ENCODE assay signal across 1 cellular context in genomic region chr6:44219815-44220784, GRCh38.
A peak's percentile ranks its signal among the peaks of the same experiment; 100 is the strongest.
TF ChIP-seq lines count a peak whose summit lies in the region.

No MANE protein-coding gene starts in this region.

TF ChIP-seq in GM12878, 131 proteins besides CTCF, POLR2A, EP300 and RAD21:
- TF ChIP-seq EGR1 (IDR thresholded peaks at IDR 0.05; ENCODE audit: borderline replicate concordance in 1 of 2, low read depth in 2 of 2, low read length in 2 of 2) (0 out of 3 replicates have a peak, but pooled peaks of 1 of the 2 experiments have one; percentile 10), ATF3 (IDR thresholded peaks at IDR 0.05; ENCODE audit: borderline replicate concordance, extremely low read depth, low read depth, low read length) (no peak), BMI1 (IDR thresholded peaks at IDR 0.05; ENCODE audit: borderline replicate concordance) (no peak), MEF2B (IDR thresholded peaks at IDR 0.05; ENCODE audit: partially characterized antibody, poor library complexity, severe bottlenecking) (peak; percentile 80), SMC3 (IDR thresholded peaks at IDR 0.05; ENCODE audit: borderline replicate concordance, low read length) (no peak), SREBF1 (IDR thresholded peaks at IDR 0.05; ENCODE audit: low read length) (no peak)
- TF ChIP-seq, protein P1, sequence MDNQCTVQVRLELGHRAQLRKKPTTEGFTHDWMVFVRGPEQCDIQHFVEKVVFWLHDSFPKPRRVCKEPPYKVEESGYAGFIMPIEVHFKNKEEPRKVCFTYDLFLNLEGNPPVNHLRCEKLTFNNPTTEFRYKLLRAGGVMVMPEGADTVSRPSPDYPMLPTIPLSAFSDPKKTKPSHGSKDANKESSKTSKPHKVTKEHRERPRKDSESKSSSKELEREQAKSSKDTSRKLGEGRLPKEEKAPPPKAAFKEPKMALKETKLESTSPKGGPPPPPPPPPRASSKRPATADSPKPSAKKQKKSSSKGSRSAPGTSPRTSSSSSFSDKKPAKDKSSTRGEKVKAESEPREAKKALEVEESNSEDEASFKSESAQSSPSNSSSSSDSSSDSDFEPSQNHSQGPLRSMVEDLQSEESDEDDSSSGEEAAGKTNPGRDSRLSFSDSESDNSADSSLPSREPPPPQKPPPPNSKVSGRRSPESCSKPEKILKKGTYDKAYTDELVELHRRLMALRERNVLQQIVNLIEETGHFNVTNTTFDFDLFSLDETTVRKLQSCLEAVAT (IDR thresholded peaks at IDR 0.05): peak; percentile 58
